In the genomic region with DNA sequence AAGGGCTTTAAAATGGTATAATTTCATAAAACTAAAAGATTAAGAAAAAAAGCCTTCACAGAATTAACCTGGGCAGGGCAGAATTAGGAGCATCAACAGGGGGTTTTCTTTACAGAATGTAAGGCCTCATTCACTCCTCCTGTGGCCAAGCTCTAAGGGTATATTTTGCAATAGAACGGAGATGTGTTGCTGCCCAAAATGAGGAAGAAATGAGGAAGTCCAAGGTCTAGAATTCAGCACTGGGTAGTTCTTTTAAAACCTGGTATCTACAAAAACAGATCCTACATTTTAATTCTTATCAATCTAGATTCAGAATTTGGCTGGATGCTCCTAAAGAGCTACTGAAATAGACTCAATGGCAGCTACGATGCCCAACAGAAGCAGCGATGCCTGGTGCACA, we compare ENCODE assay signal across 25 cellular contexts.
"Had no signal": no experiment of that assay in that cellular context is flagged by ENCODE, and none has a peak within 500 bp of the region (broad histone marks: within the 10 kb centered on the region; RNA-seq: fewer than 3 reads in every experiment).

No MANE protein-coding gene starts in this region.

- DNase-seq: activated CD4-positive, alpha-beta T cell treated with anti-CD3 and anti-CD28 coated beads for 48 hours; activated CD4-positive, alpha-beta T cell treated with anti-CD3 and anti-CD28 coated beads, Interleukin-2, amount 50 U/mL, for 4 hours; activated CD4-positive, CD25-positive, alpha-beta regulatory T cell treated with anti-CD3 and anti-CD28 coated beads, Interleukin-2, amount 50 U/mL, for 72 hours; activated CD8-positive, alpha-beta memory T cell treated with anti-CD3 and anti-CD28 coated beads, Interleukin-2, amount 50 U/mL, for 48 hours; activated CD8-positive, alpha-beta T cell treated with anti-CD3 and anti-CD28 coated beads, Interleukin-2, amount 10 ng/mL, durations not matched to agents 7 days and 5 days; activated naive CD4-positive, alpha-beta T cell treated with anti-CD3 and anti-CD28 coated beads, Interleukin-2, amount 50 U/mL, for 16 hours; activated naive CD8-positive, alpha-beta T cell treated with anti-CD3 and anti-CD28 coated beads, Interleukin-2, amount 10 ng/mL, durations not matched to agents 7 days and 5 days; activated T-cell treated with anti-CD3 and anti-CD28 coated beads, Interleukin-2, amount 50 U/mL, for 1 hour; aorta; caudate nucleus; colonic mucosa; IMR-90; KBM-7; NCI-H1105 treated with DMSO at 0.1 percent for 48 hours; NCI-H146; NCI-H1930; NCI-H2171; NCI-H226; NCI-H510A; NCI-H526 treated with DMSO at 0.1 percent for 48 hours; NCI-H82; RPMI8226; T-cell; T-helper 2 cell; T1000 had no signal
